9 cellular contexts compared by ENCODE assay signal in the genomic region with DNA sequence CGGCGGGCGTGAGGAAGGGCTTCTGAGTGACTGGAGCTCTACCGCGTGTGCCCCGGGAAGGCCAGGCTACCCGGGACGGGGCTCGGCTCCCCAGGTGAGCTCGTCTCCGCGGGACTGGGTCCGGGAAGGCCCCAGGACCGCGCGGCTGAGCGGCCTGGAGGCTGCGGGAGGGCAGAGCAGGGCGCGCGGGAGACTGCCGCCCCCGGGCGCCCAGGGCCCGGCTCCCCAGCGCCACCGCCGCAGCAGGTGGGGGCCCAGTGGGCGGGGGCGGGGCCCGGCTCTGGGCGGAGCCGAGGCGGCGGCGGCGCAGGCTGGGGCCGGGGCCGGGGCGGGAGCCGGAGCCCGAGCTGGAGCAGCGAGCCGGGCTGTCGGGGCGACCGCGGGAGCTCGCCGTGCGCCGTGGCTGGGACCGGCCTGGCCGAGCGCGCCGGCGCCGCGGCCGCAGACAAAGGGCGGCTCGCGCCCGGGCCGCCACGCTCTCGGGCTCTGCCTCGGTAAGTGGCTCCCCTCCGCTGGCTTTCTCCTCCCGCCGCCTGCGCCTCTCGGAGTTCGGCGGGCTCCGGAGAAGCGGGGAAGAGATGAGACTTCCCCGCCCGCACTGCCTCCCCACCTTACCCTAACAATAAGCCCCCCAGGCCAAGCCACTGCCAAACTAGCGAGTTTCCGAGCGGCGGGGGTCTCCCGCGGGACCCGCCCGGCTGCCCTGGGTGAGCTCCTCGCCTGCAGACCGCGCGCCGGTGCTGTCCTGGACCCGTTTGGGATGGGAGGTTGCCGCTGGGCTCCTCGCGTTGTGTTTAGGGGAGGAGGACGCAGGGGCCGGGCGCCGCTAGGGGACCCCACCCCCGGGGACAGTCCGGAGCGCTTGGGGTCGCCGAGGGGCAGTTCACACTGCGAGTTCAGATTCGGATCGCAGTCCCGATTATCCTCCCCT. TPM values are rescaled to one million over a fixed set of nuclear protein-coding genes. Genes with fewer than 3 reads are reported as not detected.
DNase-seq lines count a peak whose midpoint lies in the region; ATAC-seq and TF ChIP-seq lines count a peak whose summit lies in the region.
"Had no signal": no experiment of that assay in that cellular context is flagged by ENCODE, and none has a peak within 500 bp of the region (broad histone marks: within the 10 kb centered on the region; RNA-seq: fewer than 3 reads in every experiment).

A gene (plus strand): TSS at position 338 of the 931 bp plus-strand sequence. CDS start 103,872 bp downstream, outside the sequence.

- peak; percentile 69 for DNase-seq in G401 (ENCODE audit: low spot score)
- peak; percentile 41 for DNase-seq in GM23248
- peak; percentile 95 for DNase-seq in NCI-H69 (lab: John Stamatoyannopoulos, UW)
- DNase-seq in central memory CD8-positive, alpha-beta T cell (ENCODE audit: low spot score in 2 of 2) = no peak
- DNase-seq in kidney epithelial cell (ENCODE audit: low read depth) = no peak
- DNase-seq in stimulated activated CD4-positive, alpha-beta T cell treated with anti-CD3 and anti-CD28 coated beads, Interleukin-4, amount 100 ng/mL, for 1 hour = peak; percentile 22

- H3K79me2 ChIP-seq in GM23248 (ENCODE audit: insufficient read depth) = no peaks in the 10 kb centered on the region

- H3K4me1 Mint-ChIP-seq in central memory CD8-positive, alpha-beta T cell = no peaks in the 10 kb centered on the region

- no peak for ATAC-seq in central memory CD8-positive, alpha-beta T cell (replicated peaks; ENCODE audit: extremely low read depth, poor library complexity, severe bottlenecking)
- ATAC-seq in HG02840 (IDR thresholded peaks at IDR 0.05; ENCODE audit: low FRiP score, unreplicated experiment) (no peak), GM18517 (IDR thresholded peaks at IDR 0.05; ENCODE audit: unreplicated experiment) (no peak)

- H3K9me3 Mint-ChIP-seq in central memory CD8-positive, alpha-beta T cell = peaks cover 6% of the 10 kb centered on the region

- H3K36me3 Mint-ChIP-seq in central memory CD8-positive, alpha-beta T cell (ENCODE audit: insufficient read depth) = no peaks in the 10 kb centered on the region

- H3K9ac ChIP-seq in GM23248 = no peak within 1 kb of the TSS

- H3K4me3 ChIP-seq in GM23248 = peak within 1 kb of the TSS; percentile 57
- peak within 1 kb of the TSS; percentile 44 for H3K4me3 ChIP-seq in kidney epithelial cell (ENCODE audit: low read depth, low read length)

- H3K27me3 ChIP-seq in GM23248 (replicated peaks; ENCODE audit: insufficient read depth) (peaks cover 44% of the 10 kb centered on the region), kidney epithelial cell (ENCODE audit: control insufficient read depth, insufficient read depth, low read length) (peaks cover 44% of the 10 kb centered on the region)

- in situ Hi-C loops in G401 (cut with HindIII; ENCODE audit: low sequenced_read_pairs) (no loop called here), GM23248 (cut with MboI) (no loop called here)

- H3K27ac ChIP-seq in GM23248 = no peak within 1 kb of the TSS

- H2AFZ ChIP-seq in GM23248 = peak within 1 kb of the TSS; percentile 47

- no peaks in the 10 kb centered on the region for H3K4me1 ChIP-seq in GM23248 (ENCODE audit: insufficient read depth)

- H3K27ac Mint-ChIP-seq in central memory CD8-positive, alpha-beta T cell (ENCODE audit: low read depth) = no peak within 1 kb of the TSS

- WGBS in GM23248 (ENCODE audit: low coverage in 1 of 2, low lambda C conversion rate in 2 of 2, missing lambda C conversion rate in 2 of 2), 2 experiments = 1 to 2% methylated on average over 60 to 64 of the region's 110 CpGs

- H3K9me3 ChIP-seq in GM23248 (ENCODE audit: low read depth) = no peaks in the 10 kb centered on the region

- TF ChIP-seq CTCF in kidney epithelial cell (IDR thresholded peaks at IDR 0.05; ENCODE audit: insufficient read depth, low read length, poor library complexity, severe bottlenecking) = no peak

- H3K27me3 Mint-ChIP-seq in central memory CD8-positive, alpha-beta T cell = peaks cover 81% of the 10 kb centered on the region

- H3K9me2 ChIP-seq in GM23248 (ENCODE audit: insufficient read depth) = no peaks in the 10 kb centered on the region

- no peaks in the 10 kb centered on the region for H3F3A ChIP-seq in GM23248 (ENCODE audit: insufficient read depth)

- no peaks in the 10 kb centered on the region for H3K36me3 ChIP-seq in GM23248 (ENCODE audit: low read depth)
- H3K36me3 ChIP-seq in kidney epithelial cell (ENCODE audit: control insufficient read depth, insufficient read depth, low read length) = no peaks in the 10 kb centered on the region

- H3K4me2 ChIP-seq in GM23248 (ENCODE audit: unreplicated experiment) = no peak within 1 kb of the TSS

- peak within 1 kb of the TSS; percentile 44 for H3K4me3 Mint-ChIP-seq in central memory CD8-positive, alpha-beta T cell

- no peaks in the 10 kb centered on the region for H4K20me1 ChIP-seq in GM23248 (ENCODE audit: insufficient read depth)

RNA-seq across cellular contexts. Expression of the gene that starts here (rescaled TPM):
- total RNA-seq in G401 (2014; rRNA removed; shearing (Covaris generic)) = not detected in 2 replicates
- 0.22 TPM in 1 of 2 replicates, not detected in the other for total RNA-seq in GM23248 (2014; rRNA removed; shearing (Covaris generic))
- not detected in 2 replicates for polyA plus RNA-seq in GM23248 (2016; fragmentation: Nextera tagmentation; extraction: Ambion mirVana)
- 3.1 and 6.0 TPM in 2 replicates for total RNA-seq in kidney epithelial cell
- total RNA-seq: T-helper 1 cell treated with Interleukin-12 subunit alpha and Interleukin-12 subunit beta and Interleukin-4 antibody, amounts not matched to agents 30 ng/mL and 1 ng/mL, for 36 hours had no signal

Comparison
In these comparisons a context has a peak if more than half of its experiments do, and no peak if none do; other contexts are left out.
1. Peak in DNase-seq in G401; RNA of the gene not detected or under 1 TPM.
2. Peak in DNase-seq and H3K4me3 ChIP-seq in GM23248; RNA of the gene not detected or under 1 TPM.
3. DNase-seq: peak in NCI-H69 (single experiment) and stimulated activated CD4-positive, alpha-beta T cell treated with anti-CD3 and anti-CD28 coated beads, Interleukin-4, amount 100 ng/mL, for 1 hour (single experiment); none in central memory CD8-positive, alpha-beta T cell (0 of 2) and kidney epithelial cell (single experiment).